ENCODE assay signal across 8 cellular contexts in genomic region chr20:47317127-47317895, GRCh38.
DNase-seq lines count a peak whose midpoint lies in the region; ATAC-seq lines count a peak whose summit lies in the region.

No MANE protein-coding gene starts in this region.

- peak; percentile 91 for DNase-seq in AG20443 (ENCODE audit: low spot score)
- peak; percentile 91 for DNase-seq in KBM-7
- peak; percentile 12 to 25 (median 18) for DNase-seq in activated CD4-positive, CD25-positive, alpha-beta regulatory T cell (lab: John Stamatoyannopoulos, UW)
- peak in 38 of 61 donors; percentile 7 to 84 (median 40) for DNase-seq in caudate nucleus (lab: John Stamatoyannopoulos, UW)
- DNase-seq in stimulated activated CD4-positive, alpha-beta T cell treated with anti-CD3 and anti-CD28 coated beads, Interleukin-1b, Interleukin-23, amount 100 ng/mL, for 48 hours = peak; percentile 69
- no peak for DNase-seq in COR-L47 (lab: John Stamatoyannopoulos, UW)

- in situ Hi-C loops in KBM-7 (cut with MboI; ENCODE audit: low pct_unique_long_range_greater_than_20kb, low sequenced_read_pairs) = no loop called here

- ATAC-seq in HG03571 (IDR thresholded peaks at IDR 0.05; ENCODE audit: unreplicated experiment) = no peak

- H3K27ac ChIP-seq in caudate nucleus (ENCODE audit: low read depth, low read length) (peak overlapping the region; percentile 98), layer of hippocampus (ENCODE audit: low read depth, low read length) (peak overlapping the region; percentile 99)

- H3K27me3 ChIP-seq in layer of hippocampus (ENCODE audit: control insufficient read depth, insufficient read depth, low read length) = no peaks in the 10 kb centered on the region
